8 cellular contexts compared by ENCODE assay signal in genomic region chr5:154071799-154072781, GRCh38. TPM values are rescaled to one million over a fixed set of nuclear protein-coding genes. Genes with fewer than 3 reads are reported as not detected.
DNase-seq lines count a peak whose midpoint lies in the region; ATAC-seq and TF ChIP-seq lines count a peak whose summit lies in the region.

No MANE protein-coding gene starts in this region.

- H3F3A ChIP-seq in PC-3 (ENCODE audit: low read length, unreplicated experiment) (no peaks in the 10 kb centered on the region), neural cell (ENCODE audit: insufficient read depth, low read length, poor library complexity, severe bottlenecking) (no peaks in the 10 kb centered on the region)

- H3K36me3 ChIP-seq in PC-3 (ENCODE audit: low read depth, low read length): no peaks in the 10 kb centered on the region
- H3K36me3 ChIP-seq in neural cell (ENCODE audit: insufficient read depth, low read length): no peaks in the 10 kb centered on the region

- H3K9me3 ChIP-seq in PC-3 (ENCODE audit: low read length) (no peaks in the 10 kb centered on the region), neural cell (ENCODE audit: low read length) (no peaks in the 10 kb centered on the region)

- peak overlapping the region; percentile 78 for H3K4me2 ChIP-seq in PC-3 (ENCODE audit: low read length)
- H3K4me2 ChIP-seq in neural cell (ENCODE audit: low read length): no peak overlapping the region

- H3K9me2 ChIP-seq in PC-3 (replicated peaks; ENCODE audit: low read length) (no peaks in the 10 kb centered on the region), neural cell (ENCODE audit: insufficient read depth, low read length) (no peaks in the 10 kb centered on the region)

- H4K20me1 ChIP-seq in PC-3 (ENCODE audit: low read length) (no peaks in the 10 kb centered on the region), neural cell (ENCODE audit: insufficient read depth) (no peaks in the 10 kb centered on the region)

- peak overlapping the region; percentile 75 for H2AFZ ChIP-seq in PC-3 (ENCODE audit: low read length)
- no peak overlapping the region for H2AFZ ChIP-seq in neural cell (ENCODE audit: low read depth, low read length)

- TF ChIP-seq EP300 in neural cell (conservative IDR thresholded peaks at IDR 0.05; ENCODE audit: poor library complexity, severe bottlenecking): no peak

- peak; percentile 90 for TF ChIP-seq CTCF in PC-3 (conservative IDR thresholded peaks at IDR 0.05; ENCODE audit: low read depth, low read length)
- peak; percentile 99 for TF ChIP-seq CTCF in neural cell (IDR thresholded peaks at IDR 0.05; ENCODE audit: poor library complexity, severe bottlenecking)

- POLR2A ChIA-PET in PC-3 (lab: Charles Lee; ENCODE audit: unreplicated experiment): interaction anchor here (0.6 kb wide), 1 partner anchor 150 kb away, joined by 3 read pairs; no protein-coding TSS in a partner anchor

- ATAC-seq in GM21515 (IDR thresholded peaks at IDR 0.05; ENCODE audit: unreplicated experiment) (peak; percentile 97), PC-3 (peak; percentile 97)

- CTCF ChIA-PET in PC-3 (lab: Charles Lee): interaction anchor here (0.5 to 1.5 kb wide), 7 partner anchors 51 to 349 kb away, joined by 3 to 13 read pairs (median 7); no protein-coding TSS in a partner anchor

- no TSS peak for BruUV-seq in PC-3 (replicated peaks; lab: Mats Ljungman, UMichigan)

- H3K27me3 ChIP-seq in PC-3 (ENCODE audit: low read length) (no peaks in the 10 kb centered on the region), neural cell (ENCODE audit: insufficient read depth, low read depth, low read length) (no peaks in the 10 kb centered on the region)

- H3K27ac ChIP-seq in PC-3 (ENCODE audit: low read length) (no peak overlapping the region), neural cell (ENCODE audit: low read length) (no peak overlapping the region)

- peak overlapping the region; percentile 56 for H3K4me3 ChIP-seq in PC-3 (ENCODE audit: low read length)
- no peak overlapping the region for H3K4me3 ChIP-seq in neural cell (ENCODE audit: low read length)

- peak; percentile 32 for DNase-seq in DMS79 (lab: John Stamatoyannopoulos, UW)
- peak; percentile 74 for DNase-seq in HT1080 (ENCODE audit: low read depth)
- peak; percentile 80 for DNase-seq in PC-3
- DNase-seq in activated T-cell treated with anti-CD3 and anti-CD28 coated beads, Interleukin-2, amount 50 U/mL, for 1 hour: peak; percentile 83
- DNase-seq in fibroblast of gingiva (ENCODE audit: low read depth): peak; percentile 46
- peak; percentile 71 for DNase-seq in stimulated activated naive CD4-positive, alpha-beta T cell treated with Interleukin-2 at 50 U/mL for 16 hours (lab: John Stamatoyannopoulos, UW)

- H3K4me1 ChIP-seq in PC-3 (ENCODE audit: insufficient read depth, low read length): no peaks in the 10 kb centered on the region

- TF ChIP-seq RAD21 in neural cell (conservative IDR thresholded peaks at IDR 0.05): peak; percentile 100

- H3K79me2 ChIP-seq in PC-3 (ENCODE audit: low read length) (no peaks in the 10 kb centered on the region), neural cell (replicated peaks; ENCODE audit: insufficient read depth, low read length) (no peaks in the 10 kb centered on the region)

- intact Hi-C loops in PC-3 (cut with micrococcal nuclease): loop anchor here (1.0 to 10.0 kb wide), 4 partner anchors 108 to 389 kb away; no protein-coding TSS in a partner anchor

- H3K9ac ChIP-seq in PC-3 (ENCODE audit: low read length) (no peak overlapping the region), neural cell (ENCODE audit: low read length) (no peak overlapping the region)

TF ChIP-seq in neural cell, 6 proteins besides CTCF, POLR2A, EP300 and RAD21:
- TF ChIP-seq TAF1 (IDR thresholded peaks at IDR 0.05; ENCODE audit: low read depth) (no peak), SMC3 (conservative IDR thresholded peaks at IDR 0.05; ENCODE audit: poor library complexity) (peak; percentile 99), MXI1 (conservative IDR thresholded peaks at IDR 0.05; ENCODE audit: poor library complexity, severe bottlenecking) (no peak), POLR2AphosphoS5 (IDR thresholded peaks at IDR 0.05) (no peak)

RNA-seq across cellular contexts. Expression of gene MFAP3, which starts 33.3 kb away (rescaled TPM):
- total RNA-seq in HT1080 (2014; rRNA removed; shearing (Covaris generic)): 40.6 and 52.3 TPM in 2 replicates
- 31.8 and 39.1 TPM in 2 replicates for polyA plus RNA-seq in HT1080 (2015; cell fraction: cytosol; rRNA removed)
- 57.0 and 67.1 TPM in 2 replicates for polyA plus RNA-seq in HT1080 (2015; cell fraction: nucleus; rRNA removed)
- 17.7 and 21.1 TPM in 2 replicates for total RNA-seq in PC-3 (2014; rRNA removed)
- 103 and 104 TPM in 2 replicates for polyA plus RNA-seq in neural cell
- polyA minus RNA-seq in neural cell: 304 and 323 TPM in 2 replicates

RNA-seq across cellular contexts. Expression of gene FAM114A2, which starts 33.4 kb away (rescaled TPM):
- 22.4 and 25.9 TPM in 2 replicates for total RNA-seq in HT1080 (2014; rRNA removed; shearing (Covaris generic))
- 24.9 and 31.7 TPM in 2 replicates for polyA plus RNA-seq in HT1080 (2015; cell fraction: cytosol; rRNA removed)
- 25.8 and 28.5 TPM in 2 replicates for polyA plus RNA-seq in HT1080 (2015; cell fraction: nucleus; rRNA removed)
- total RNA-seq in PC-3 (2014; rRNA removed): 6.0 and 12.9 TPM in 2 replicates
- 20.2 and 24.8 TPM in 2 replicates for polyA plus RNA-seq in neural cell
- 22.8 and 29.2 TPM in 2 replicates for polyA minus RNA-seq in neural cell

Comparison
In these comparisons a context has a peak if more than half of its experiments do, and no peak if none do; other contexts are left out.
1. DNase-seq: peak in every context shown above with its lines; median percentile 83 in activated T-cell treated with anti-CD3 and anti-CD28 coated beads, Interleukin-2, amount 50 U/mL, for 1 hour; 80 in PC-3; 74 in HT1080; 71 in stimulated activated naive CD4-positive, alpha-beta T cell treated with Interleukin-2 at 50 U/mL for 16 hours; 46 in fibroblast of gingiva; 32 in DMS79.